Comparison of ENCODE assay signal across 9 cellular contexts in the genomic region with DNA sequence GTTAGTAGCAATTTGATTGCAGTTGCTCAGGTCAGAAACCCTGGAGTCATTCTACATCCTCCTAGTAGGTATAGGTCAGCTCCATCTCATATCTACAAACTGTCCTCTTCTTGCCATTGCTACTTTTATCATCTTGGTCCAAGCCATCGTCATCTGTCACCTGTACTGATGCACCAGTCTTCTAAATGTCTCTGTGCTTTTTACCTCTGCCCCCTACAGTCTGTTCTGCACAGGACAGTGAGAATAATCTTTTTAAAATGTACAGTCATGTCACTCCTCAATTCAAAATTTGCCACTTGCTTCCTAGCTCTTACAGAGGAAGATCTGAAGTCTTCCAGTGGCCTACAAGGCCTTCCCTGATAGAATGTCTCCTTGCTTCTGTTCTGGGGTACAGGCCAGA. TPM values are rescaled to one million over a fixed set of nuclear protein-coding genes. Genes with fewer than 3 reads are reported as not detected.
DNase-seq lines count a peak whose midpoint lies in the region; ATAC-seq and TF ChIP-seq lines count a peak whose summit lies in the region.
"Had no signal": no experiment of that assay in that cellular context is flagged by ENCODE, and none has a peak within 500 bp of the region (broad histone marks: within the 10 kb centered on the region; RNA-seq: fewer than 3 reads in every experiment).

No MANE protein-coding gene starts in this region.

- H3K9me3 Mint-ChIP-seq in MCF 10A (ENCODE audit: unreplicated experiment) (no peaks in the 10 kb centered on the region), type B pancreatic cell (peaks cover 4% of the 10 kb centered on the region)

- intact Hi-C loops in MCF 10A (cut with micrococcal nuclease) (no loop called here), breast epithelium (cut with DNase I; ENCODE audit: low total_unique reads) (no loop called here)

- H3K4me3 ChIP-seq in breast epithelium = no peak overlapping the region

- no peaks in the 10 kb centered on the region for H3K4me1 ChIP-seq in breast epithelium

- H3K4me1 Mint-ChIP-seq in MCF 10A (ENCODE audit: insufficient read depth, unreplicated experiment) (peaks cover 6% of the 10 kb centered on the region), type B pancreatic cell (ENCODE audit: unreplicated experiment) (peaks cover 6% of the 10 kb centered on the region)

- CTCF ChIA-PET in MCF 10A (lab: Yijun Ruan, JAX) = interaction anchor here (0.6 to 1.2 kb wide), 7 partner anchors 14 to 271 kb away, joined by 3 to 5 read pairs (median 4); no protein-coding TSS in a partner anchor

- no peak overlapping the region for H3K4me3 Mint-ChIP-seq in MCF 10A (ENCODE audit: unreplicated experiment)
- H3K4me3 Mint-ChIP-seq in type B pancreatic cell = no peak overlapping the region

- BruUV-seq in MCF 10A (replicated peaks; lab: Mats Ljungman, UMichigan) = no TSS peak

- peak; percentile 85 for ATAC-seq in HG02973 (IDR thresholded peaks at IDR 0.05; ENCODE audit: unreplicated experiment)

- TF ChIP-seq POLR2A in breast epithelium (IDR thresholded peaks at IDR 0.05) = no peak

- no peak for TF ChIP-seq CTCF in MCF 10A (IDR thresholded peaks at IDR 0.05; ENCODE audit: unreplicated experiment)
- TF ChIP-seq CTCF in breast epithelium (IDR thresholded peaks at IDR 0.05) = no peak
- TF ChIP-seq CTCF in VCaP (conservative IDR thresholded peaks at IDR 0.05) = peak; percentile 45
- peak; percentile 46 for TF ChIP-seq CTCF in type B pancreatic cell (conservative IDR thresholded peaks at IDR 0.05)

- H3K27ac Mint-ChIP-seq in MCF 10A (ENCODE audit: low read depth, unreplicated experiment) = no peak overlapping the region
- H3K27ac Mint-ChIP-seq in type B pancreatic cell = no peak overlapping the region

- no peaks in the 10 kb centered on the region for H3K36me3 ChIP-seq in breast epithelium

- no peaks in the 10 kb centered on the region for H3K9me3 ChIP-seq in breast epithelium
- H3K9me3 ChIP-seq: neutrophil had no signal

- H3K27me3 Mint-ChIP-seq in MCF 10A (ENCODE audit: insufficient read depth, unreplicated experiment) (no peaks in the 10 kb centered on the region), type B pancreatic cell (no peaks in the 10 kb centered on the region)

- H3K36me3 Mint-ChIP-seq in MCF 10A (ENCODE audit: insufficient read depth, unreplicated experiment) (peaks cover 50% of the 10 kb centered on the region), type B pancreatic cell (peaks cover 37% of the 10 kb centered on the region)

- POLR2A ChIA-PET in MCF 10A (lab: Yijun Ruan, JAX) = interaction anchor here (1.1 kb wide), 1 partner anchor 11 kb away, joined by 3 read pairs; no protein-coding TSS in a partner anchor

- H3K27ac ChIP-seq in breast epithelium (no peak overlapping the region), VCaP (no peak overlapping the region)
- H3K27ac ChIP-seq: neutrophil had no signal

- H3K27me3 ChIP-seq in breast epithelium = no peaks in the 10 kb centered on the region
- H3K27me3 ChIP-seq: neutrophil had no signal

- DNase-seq in MCF 10A (ENCODE audit: unreplicated experiment) (peak; percentile 14), breast epithelium (ENCODE audit: low spot score in 2 of 2) (no peak), type B pancreatic cell (ENCODE audit: extremely low spot score, unreplicated experiment) (no peak), DMS153 (lab: John Stamatoyannopoulos, UW) (no peak), NCI-H1417 treated with DMSO at 0.1 percent for 48 hours (lab: John Stamatoyannopoulos, UW) (no peak), NCI-H2107 treated with DMSO at 0.1 percent for 48 hours (lab: John Stamatoyannopoulos, UW; ENCODE audit: unreplicated experiment) (no peak)

RNA-seq across cellular contexts. Expression of gene NNT, which starts 6.8 kb away (rescaled TPM):
- total RNA-seq in MCF 10A (2022) = 38.4 and 52.3 TPM in 2 replicates
- 100 to 1,000 TPM in 1 of 3 donors, 10 to 100 TPM in 2; 30.2 to 137 (median 39.2) TPM for total RNA-seq in breast epithelium
- total RNA-seq in type B pancreatic cell (ENCODE audit: low replicate concordance) = 61.1 and 80.4 TPM in 2 replicates

RNA-seq across cellular contexts. Expression of gene PAIP1, which starts 52.9 kb away (rescaled TPM):
- 105 and 116 TPM in 2 replicates for total RNA-seq in MCF 10A (2022)
- 100 to 1,000 TPM in 1 of 3 donors, 10 to 100 TPM in 2; 70.5 to 104 (median 94.1) TPM for total RNA-seq in breast epithelium
- 79.9 and 95.5 TPM in 2 replicates for total RNA-seq in type B pancreatic cell (ENCODE audit: low replicate concordance)

Comparison
In these comparisons a context has a peak if more than half of its experiments do, and no peak if none do; other contexts are left out.
1. CTCF ChIP-seq: peak in VCaP (single experiment) and type B pancreatic cell (single experiment); none in MCF 10A (single experiment) and breast epithelium (0 of 3).